ENCODE assay signal across 1 cellular context in the genomic region with DNA sequence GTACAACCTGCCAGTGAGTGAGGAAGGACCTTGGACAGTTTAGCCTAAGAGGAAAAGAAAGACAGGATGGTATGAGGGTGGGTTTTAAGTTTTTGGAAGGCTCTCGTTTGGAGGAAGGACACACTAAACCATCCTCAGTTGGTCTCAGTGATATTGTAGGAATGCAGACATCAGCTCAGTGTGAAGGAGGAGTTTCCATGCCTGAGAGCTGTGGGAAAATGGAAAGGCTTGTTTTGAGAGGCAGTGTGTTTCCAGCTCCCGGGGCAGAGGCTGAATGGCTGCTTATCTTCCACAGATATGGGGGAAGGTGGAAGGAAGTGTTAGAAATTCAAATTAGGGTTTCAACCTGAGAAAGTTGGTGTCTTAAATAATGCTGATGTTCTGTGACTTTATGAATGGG.
TF ChIP-seq lines count a peak whose summit lies in the region.

No MANE protein-coding gene starts in this region.

TF ChIP-seq in WTC11, 78 proteins besides CTCF, POLR2A, EP300 and RAD21 (continued from another document):
- TF ChIP-seq, protein P1, sequence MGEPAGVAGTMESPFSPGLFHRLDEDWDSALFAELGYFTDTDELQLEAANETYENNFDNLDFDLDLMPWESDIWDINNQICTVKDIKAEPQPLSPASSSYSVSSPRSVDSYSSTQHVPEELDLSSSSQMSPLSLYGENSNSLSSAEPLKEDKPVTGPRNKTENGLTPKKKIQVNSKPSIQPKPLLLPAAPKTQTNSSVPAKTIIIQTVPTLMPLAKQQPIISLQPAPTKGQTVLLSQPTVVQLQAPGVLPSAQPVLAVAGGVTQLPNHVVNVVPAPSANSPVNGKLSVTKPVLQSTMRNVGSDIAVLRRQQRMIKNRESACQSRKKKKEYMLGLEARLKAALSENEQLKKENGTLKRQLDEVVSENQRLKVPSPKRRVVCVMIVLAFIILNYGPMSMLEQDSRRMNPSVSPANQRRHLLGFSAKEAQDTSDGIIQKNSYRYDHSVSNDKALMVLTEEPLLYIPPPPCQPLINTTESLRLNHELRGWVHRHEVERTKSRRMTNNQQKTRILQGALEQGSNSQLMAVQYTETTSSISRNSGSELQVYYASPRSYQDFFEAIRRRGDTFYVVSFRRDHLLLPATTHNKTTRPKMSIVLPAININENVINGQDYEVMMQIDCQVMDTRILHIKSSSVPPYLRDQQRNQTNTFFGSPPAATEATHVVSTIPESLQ (CRISPR knock-in tag; IDR thresholded peaks at IDR 0.05), result no peak
- no peak for TF ChIP-seq MXD4 (CRISPR knock-in tag; IDR thresholded peaks at IDR 0.05; ENCODE audit: borderline replicate concordance)
TF ChIP-seq in WTC11: peak in this region for 0.
